Comparison of ENCODE assay signal across 8 cellular contexts in the genomic region with DNA sequence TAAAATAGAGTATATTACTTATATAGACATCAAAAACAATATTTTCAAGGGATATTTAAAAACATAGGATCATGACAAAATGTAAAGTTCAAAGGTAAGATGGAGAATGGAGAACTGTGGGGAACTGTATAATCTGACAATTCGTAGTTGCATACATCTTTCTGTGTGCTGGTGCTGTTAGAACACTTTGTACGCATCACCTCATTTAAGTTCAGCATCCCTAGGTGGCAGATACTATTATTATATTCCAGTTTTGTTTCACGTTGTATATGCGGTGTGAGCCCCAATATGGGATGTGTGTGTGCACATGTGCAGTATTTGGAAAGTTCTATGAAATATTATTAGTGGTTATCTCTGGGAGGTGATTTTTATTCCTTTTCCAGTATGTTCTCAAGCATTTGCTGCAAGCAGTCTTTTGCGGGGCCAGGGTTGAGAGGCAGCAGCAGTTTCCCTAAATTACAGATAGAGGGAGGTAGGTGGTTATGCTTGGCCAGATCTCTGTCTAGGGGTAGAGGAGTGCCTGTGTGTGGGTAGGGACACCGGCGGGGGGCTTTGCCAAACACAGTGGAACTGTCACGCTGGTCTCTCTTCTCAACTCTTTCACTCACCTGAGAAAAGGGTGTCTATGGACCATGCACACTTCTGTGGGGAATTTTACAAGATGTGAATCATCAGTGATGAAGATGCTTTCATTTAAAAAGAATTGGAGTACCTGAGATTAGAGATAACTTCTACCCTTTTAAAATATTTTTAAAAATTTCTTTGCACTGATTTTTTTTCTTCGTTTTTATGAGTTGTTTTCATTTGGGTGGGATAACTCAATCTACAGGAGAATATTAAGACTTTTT. TPM values are rescaled to one million over a fixed set of nuclear protein-coding genes. Genes with fewer than 3 reads are reported as not detected.
DNase-seq lines count a peak whose midpoint lies in the region; ATAC-seq and TF ChIP-seq lines count a peak whose summit lies in the region.

No MANE protein-coding gene starts in this region.

- no peak overlapping the region for H3K4me3 ChIP-seq in gastroesophageal sphincter

- no peaks in the 10 kb centered on the region for H3K36me3 Mint-ChIP-seq in activated CD8-positive, alpha-beta T cell treated with anti-CD3 and anti-CD28 coated beads for 36 hours (ENCODE audit: low read depth)

- 35 to 52% methylated on average over 6 to 8 of the region's 9 CpGs for WGBS in gastroesophageal sphincter (ENCODE audit: low coverage in 1 of 2), 2 donors

- H3K9me3 ChIP-seq in gastroesophageal sphincter: no peaks in the 10 kb centered on the region

- CTCF ChIA-PET in activated CD8-positive, alpha-beta T cell treated with anti-CD3 and anti-CD28 coated beads for 36 hours (lab: Charles Lee): interaction anchor here (1.3 kb wide), 1 partner anchor 73 kb away, joined by 3 read pairs; no protein-coding TSS in a partner anchor

- TF ChIP-seq CTCF in activated CD8-positive, alpha-beta T cell treated with anti-CD3 and anti-CD28 coated beads for 36 hours (IDR thresholded peaks at IDR 0.05): peak; percentile 52
- peak in 3 of 4 experiments; percentile 43 to 73 (median 46) for TF ChIP-seq CTCF in gastroesophageal sphincter (IDR thresholded peaks at IDR 0.05)

- POLR2A ChIA-PET in activated CD8-positive, alpha-beta T cell treated with anti-CD3 and anti-CD28 coated beads for 36 hours (lab: Charles Lee): no interaction called here

- H3K36me3 ChIP-seq in gastroesophageal sphincter: no peaks in the 10 kb centered on the region

- no peak overlapping the region for H3K27ac Mint-ChIP-seq in activated CD8-positive, alpha-beta T cell treated with anti-CD3 and anti-CD28 coated beads for 36 hours

- H3K4me1 ChIP-seq in gastroesophageal sphincter: peaks cover 0 to 13% (median 0%) of the 10 kb centered on the region in 3 donors

- H3K27me3 ChIP-seq in gastroesophageal sphincter: no peaks in the 10 kb centered on the region

- H3K27me3 Mint-ChIP-seq in activated CD8-positive, alpha-beta T cell treated with anti-CD3 and anti-CD28 coated beads for 36 hours: peaks cover 4% of the 10 kb centered on the region

- TF ChIP-seq POLR2A in gastroesophageal sphincter (IDR thresholded peaks at IDR 0.05): no peak

- DNase-seq in CD1c-positive myeloid dendritic cell (ENCODE audit: extremely low spot score) (peak; percentile 35), NCI-H1092 treated with DMSO at 0.1 percent for 48 hours (lab: John Stamatoyannopoulos, UW) (peak; percentile 12), putamen (ENCODE audit: low spot score) (peak; percentile 35), NCI-H1105 treated with DMSO at 0.1 percent for 48 hours (lab: John Stamatoyannopoulos, UW) (no peak)
- DNase-seq in activated CD8-positive, alpha-beta T cell treated with anti-CD3 and anti-CD28 coated beads for 36 hours: peak; percentile 46
- no peak for DNase-seq in effector CD4-positive, alpha-beta T cell

- H3K4me1 Mint-ChIP-seq in activated CD8-positive, alpha-beta T cell treated with anti-CD3 and anti-CD28 coated beads for 36 hours (ENCODE audit: low read depth): peaks cover 9% of the 10 kb centered on the region

- TF ChIP-seq EP300 in gastroesophageal sphincter (IDR thresholded peaks at IDR 0.05): no peak

- peaks cover 3% of the 10 kb centered on the region for H3K9me3 Mint-ChIP-seq in activated CD8-positive, alpha-beta T cell treated with anti-CD3 and anti-CD28 coated beads for 36 hours

- ATAC-seq in GM21360 (IDR thresholded peaks at IDR 0.05; ENCODE audit: unreplicated experiment) (peak; percentile 64), gastroesophageal sphincter (peak; percentile 63)
- peak; percentile 94 for ATAC-seq in activated CD8-positive, alpha-beta T cell treated with anti-CD3 and anti-CD28 coated beads for 36 hours

- H3K4me3 Mint-ChIP-seq in activated CD8-positive, alpha-beta T cell treated with anti-CD3 and anti-CD28 coated beads for 36 hours: no peak overlapping the region

- intact Hi-C loops in activated CD8-positive, alpha-beta T cell treated with anti-CD3 and anti-CD28 coated beads for 36 hours (cut with micrococcal nuclease): loop anchor here (2.0 kb wide), 1 partner anchor 123 kb away; no protein-coding TSS in a partner anchor

- H3K27ac ChIP-seq in gastroesophageal sphincter: no peak overlapping the region

RNA-seq across cellular contexts. Expression of a gene that starts 55.6 kb away (rescaled TPM):
- total RNA-seq in activated CD8-positive, alpha-beta T cell treated with anti-CD3 and anti-CD28 coated beads for 36 hours: 10 to 100 TPM; 40.5 to 42.2 TPM
- total RNA-seq in gastroesophageal sphincter: 10 to 100 TPM in 2 of 4 donors, 1 to 10 TPM in 2; 5.6 to 34.7 (median 19.7) TPM

Comparison
In these comparisons a context has a peak if more than half of its experiments do, and no peak if none do; other contexts are left out.
1. DNase-seq: peak in CD1c-positive myeloid dendritic cell (single experiment), NCI-H1092 treated with DMSO at 0.1 percent for 48 hours (single experiment), activated CD8-positive, alpha-beta T cell treated with anti-CD3 and anti-CD28 coated beads for 36 hours (single experiment) and putamen (single experiment); none in NCI-H1105 treated with DMSO at 0.1 percent for 48 hours (single experiment) and effector CD4-positive, alpha-beta T cell (single experiment).
2. Peak in every context shown above with its lines, with median percentiles within 50 percentile points of each other: ATAC-seq.